ENCODE assay signal across 8 cellular contexts in the genomic region with DNA sequence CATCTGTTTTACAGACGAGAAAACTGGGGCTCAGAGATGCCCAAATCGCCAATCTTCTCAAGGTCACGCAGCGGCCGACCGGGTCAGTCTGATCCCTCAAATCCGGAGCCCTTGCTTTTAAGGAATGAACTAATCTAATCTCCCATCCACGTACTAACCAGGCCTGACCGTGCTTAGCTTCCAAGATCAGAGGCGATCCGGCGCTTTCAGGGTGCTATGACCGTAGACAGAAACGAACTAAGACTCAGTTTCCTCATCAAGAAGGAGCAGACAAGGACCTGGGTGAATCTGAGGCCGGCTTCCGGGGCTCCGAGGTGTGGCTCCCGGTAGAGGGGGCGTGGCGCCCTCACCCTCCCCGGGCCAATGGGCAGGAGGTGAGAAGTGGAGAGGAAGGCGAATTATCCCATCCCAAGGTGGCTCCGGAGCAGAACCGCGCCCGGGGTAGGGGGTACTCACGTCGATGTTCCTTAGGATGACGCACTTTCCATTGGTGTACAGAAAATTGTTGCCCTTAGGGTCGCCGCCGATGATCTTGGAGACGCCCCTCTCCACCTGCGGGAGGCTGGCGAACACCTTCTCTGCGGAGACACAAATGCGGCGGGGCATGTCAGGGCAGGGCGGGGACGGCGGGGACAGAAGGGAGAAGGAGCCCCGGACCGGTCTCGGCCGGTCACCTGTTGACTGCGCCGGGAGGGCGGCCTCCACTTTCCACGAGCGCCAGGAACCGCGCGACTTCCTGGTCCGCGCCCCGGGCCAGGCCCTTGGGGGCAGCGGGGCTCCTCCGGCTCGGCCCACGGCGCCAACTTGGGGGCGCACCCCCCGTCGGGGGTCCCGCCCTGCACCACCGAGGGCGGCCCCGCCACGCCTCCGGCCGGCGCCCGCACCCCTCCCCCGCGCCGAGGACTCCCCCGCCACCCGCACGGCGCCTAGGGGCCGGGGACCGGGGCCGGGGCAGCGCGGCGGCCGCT. TPM values are rescaled to one million over a fixed set of nuclear protein-coding genes. Genes with fewer than 3 reads are reported as not detected.
DNase-seq lines count a peak whose midpoint lies in the region; ATAC-seq and TF ChIP-seq lines count a peak whose summit lies in the region.

No MANE protein-coding gene starts in this region.

- H3K27me3 ChIP-seq in iPS-15b (ENCODE audit: control insufficient read depth, insufficient read depth, low read length) (no peaks in the 10 kb centered on the region), spleen (replicated peaks in 1 of 7) (no peaks in the 10 kb centered on the region)

- no peaks in the 10 kb centered on the region for H3K9me3 ChIP-seq in iPS-15b (ENCODE audit: control insufficient read depth, insufficient read depth, low read length)
- no peaks in the 10 kb centered on the region for H3K9me3 ChIP-seq in spleen

- peak overlapping the region; percentile 55 to 97 (median 96) for H3K27ac ChIP-seq in spleen

- ATAC-seq in GM19395 (IDR thresholded peaks at IDR 0.05; ENCODE audit: unreplicated experiment) (peak; percentile 41), HG03460 (IDR thresholded peaks at IDR 0.05; ENCODE audit: unreplicated experiment) (peak; percentile 45)

- H3K36me3 ChIP-seq in iPS-15b (ENCODE audit: control insufficient read depth, insufficient read depth, low read length) = peaks cover 44% of the 10 kb centered on the region
- H3K36me3 ChIP-seq in spleen = peaks cover 0 to 48% (median 41%) of the 10 kb centered on the region in 6 donors

- H3K4me1 ChIP-seq in iPS-15b (ENCODE audit: control insufficient read depth, insufficient read depth, low read length) = peaks cover 32% of the 10 kb centered on the region
- H3K4me1 ChIP-seq in spleen = peaks cover 14 to 73% (median 66%) of the 10 kb centered on the region in 6 donors

- 8 to 13% (median 10%) methylated on average over 41 to 87 of the region's 87 CpGs for WGBS in spleen, 5 donors

- TF ChIP-seq CTCF in spleen (IDR thresholded peaks at IDR 0.05 in 8 of 11, conservative IDR thresholded peaks at IDR 0.05 in 3 of 11) = no peak

- intact Hi-C loops in spleen (cut with DNase I; ENCODE audit: low total_unique reads) = no loop called here

- H3K9ac ChIP-seq in iPS-15b (ENCODE audit: low read depth, low read length) = peak overlapping the region; percentile 81

- DNase-seq in COLO668 (lab: John Stamatoyannopoulos, UW; ENCODE audit: unreplicated experiment) (peak; percentile 75), SKM-1 treated with dmso at 0.1 percent for 144 hours (lab: John Stamatoyannopoulos, UW; ENCODE audit: unreplicated experiment) (peak; percentile 64), amniotic epithelial cell (ENCODE audit: low read depth) (peak; percentile 46), spleen (peak; percentile 95), cerebellar nuclear complex (lab: John Stamatoyannopoulos, UW) (no peak)

- TF ChIP-seq POLR2A in spleen (IDR thresholded peaks at IDR 0.05) = no peak

- peak overlapping the region; percentile 93 for H3K4me3 ChIP-seq in iPS-15b (ENCODE audit: low read depth, low read length)
- H3K4me3 ChIP-seq in spleen = peak overlapping the region; percentile 61 to 98 (median 86)

RNA-seq across cellular contexts. Expression of a gene that starts 0.7 kb away (rescaled TPM):
- total RNA-seq in spleen = 100 to 1,000 TPM; 124 to 377 (median 192) TPM
- 100 to 1,000 TPM in 1 of 3 donors, 10 to 100 TPM in 2; 56.6 to 105 (median 84.0) TPM for polyA plus RNA-seq in spleen

Comparison
In these comparisons a context has a peak if more than half of its experiments do, and no peak if none do; other contexts are left out.
1. DNase-seq: peak in COLO668 (single experiment), SKM-1 treated with dmso at 0.1 percent for 144 hours (single experiment), amniotic epithelial cell (single experiment) and spleen (single experiment); none in cerebellar nuclear complex (0 of 2).